In genomic region chr6:135851442-135852271, GRCh38 we compare ENCODE assay signal across 8 cellular contexts.
DNase-seq lines count a peak whose midpoint lies in the region; ATAC-seq and TF ChIP-seq lines count a peak whose summit lies in the region.

Gene PDE7B (plus strand): TSS chr6:135851701.

- DNase-seq in GM13977 (ENCODE audit: low spot score) = peak; percentile 50
- DNase-seq in NCI-H1694 (lab: John Stamatoyannopoulos, UW) = peak; percentile 11
- DNase-seq in activated CD4-positive, alpha-beta T cell treated with anti-CD3 and anti-CD28 coated beads, Interleukin-2, amount 50 U/mL, for 1 hour = peak; percentile 30
- DNase-seq in medulla oblongata (ENCODE audit: extremely low spot score) = peak; percentile 80
- peak; percentile 3 for DNase-seq in stimulated activated CD8-positive, alpha-beta memory T cell treated with anti-CD3 and anti-CD28 coated beads, Interleukin-12 subunit alpha, Interleukin-12 subunit beta, amount 100 ng/mL, for 4 hours (ENCODE audit: low read depth)
- DNase-seq in NCI-H187 treated with DMSO at 0.1 percent for 48 hours (lab: John Stamatoyannopoulos, UW) = no peak

- in situ Hi-C loops in GM13977 (cut with MboI; ENCODE audit: low pct_unique_long_range_greater_than_20kb, low sequenced_read_pairs, unreplicated experiment) = no loop called here

- H3K9ac ChIP-seq in endocrine pancreas (ENCODE audit: control insufficient read depth, insufficient read depth, low read length) = no peak within 1 kb of the TSS

- no peaks in the 10 kb centered on the region for H3K36me3 ChIP-seq in endocrine pancreas (ENCODE audit: control insufficient read depth, insufficient read depth, low read length)

- H3K9me3 ChIP-seq in endocrine pancreas (ENCODE audit: control insufficient read depth, low read length) = no peaks in the 10 kb centered on the region

- peak within 1 kb of the TSS; percentile 73 for H3K4me3 ChIP-seq in endocrine pancreas (ENCODE audit: control insufficient read depth, insufficient read depth, low read length)

- no peak for TF ChIP-seq CTCF in GM13977 (IDR thresholded peaks at IDR 0.05; ENCODE audit: extremely low read depth, insufficient read depth, missing control alignments)

- H3K4me1 ChIP-seq in endocrine pancreas (ENCODE audit: control insufficient read depth, insufficient read depth, low read length) = no peaks in the 10 kb centered on the region

- ATAC-seq in HG02571 (IDR thresholded peaks at IDR 0.05; ENCODE audit: unreplicated experiment) = peak; percentile 82

- H3K27me3 ChIP-seq in endocrine pancreas (ENCODE audit: control insufficient read depth, insufficient read depth, low read length) = no peaks in the 10 kb centered on the region
